In genomic region chr18:8895341-8895740, GRCh38 we compare ENCODE assay signal across 35 cellular contexts.
"Had no signal": no experiment of that assay in that cellular context is flagged by ENCODE, and none has a peak within 500 bp of the region (broad histone marks: within the 10 kb centered on the region; RNA-seq: fewer than 3 reads in every experiment).

No MANE protein-coding gene starts in this region.

- H3K36me3 Mint-ChIP-seq: activated CD8-positive, alpha-beta memory T cell treated with anti-CD3 and anti-CD28 coated beads, Interleukin-2, amount 10 ng/mL, durations not matched to agents 7 days and 5 days; activated naive CD4-positive, alpha-beta T cell treated with anti-CD3 and anti-CD28 coated beads, Interleukin-2, amount 50 U/mL, for 24 hours; activated naive CD8-positive, alpha-beta T cell treated with anti-CD3 and anti-CD28 coated beads for 36 hours; brain had no signal

- H3K9me3 Mint-ChIP-seq: activated B cell treated with CpG ODN at 0.5 μM for 24 hours; activated naive CD4-positive, alpha-beta T cell treated with anti-CD3 and anti-CD28 coated beads for 36 hours; activated naive CD4-positive, alpha-beta T cell treated with anti-CD3 and anti-CD28 coated beads, Interleukin-2, amount 50 U/mL, for 24 hours; activated T-helper 1 cell treated with anti-CD3 and anti-CD28 coated beads, Interleukin-12 subunit alpha, Interleukin-12 subunit beta, Interleukin-2, Interleukin-4 antibody, amounts not matched to agents 30 ng/mL and 10 ng/mL and 1 ng/mL, durations not matched to agents 14 hours and 24 hours and 36 hours; activated T-helper 2 cell treated with anti-CD3 and anti-CD28 coated beads, Interferon-gamma antibody, Interleukin-2, Interleukin-4, amounts not matched to agents 10 μg/mL and 5 μg/mL and 100 μg/mL, durations not matched to agents 14 hours and 24 hours and 36 hours; T-helper 2 cell treated with Interferon-gamma antibody and Interleukin-4, amounts not matched to agents 5 μg/mL and 100 μg/mL, for 36 hours had no signal

- DNase-seq: activated B cell treated with CpG ODN at 0.5 μM for 24 hours; activated CD4-positive, alpha-beta T cell treated with anti-CD3 and anti-CD28 coated beads for 48 hours; activated CD4-positive, alpha-beta T cell treated with anti-CD3 and anti-CD28 coated beads, Interleukin-2, amount 50 U/mL, for 1 hour; activated CD4-positive, alpha-beta T cell treated with anti-CD3 and anti-CD28 coated beads, Interleukin-2, amount 50 U/mL, for 48 hours; activated CD8-positive, alpha-beta memory T cell treated with anti-CD3 and anti-CD28 coated beads, Interleukin-2, amount 10 ng/mL, durations not matched to agents 7 days and 5 days; activated CD8-positive, alpha-beta memory T cell treated with anti-CD3 and anti-CD28 coated beads, Interleukin-2, amount 50 U/mL, for 4 hours; activated CD8-positive, alpha-beta T cell treated with anti-CD3 and anti-CD28 coated beads, Interleukin-2, amount 10 ng/mL, durations not matched to agents 7 days and 5 days; activated effector memory CD4-positive, alpha-beta T cell treated with anti-CD3 and anti-CD28 coated beads, Interleukin-2, amount 50 U/mL, for 16 hours; activated naive CD4-positive, alpha-beta T cell treated with anti-CD3 and anti-CD28 coated beads for 36 hours; activated naive CD8-positive, alpha-beta T cell treated with anti-CD3 and anti-CD28 coated beads for 36 hours; activated naive CD8-positive, alpha-beta T cell treated with anti-CD3 and anti-CD28 coated beads, Interleukin-2, amount 50 U/mL, for 24 hours; activated T-cell treated with anti-CD3 and anti-CD28 coated beads, Interleukin-2, amount 50 U/mL, for 1 hour; activated T-cell treated with anti-CD3 and anti-CD28 coated beads, Interleukin-2, amount 50 U/mL, for 48 hours; adrenal gland; amygdala; central memory CD4-positive, alpha-beta T cell; cerebellar nuclear complex; colonic mucosa; effector CD8-positive, alpha-beta T cell; esophagus squamous epithelium; T-helper 1 cell; T-helper 17 cell; T1000; WERI-Rb-1 had no signal

- H3K4me3 ChIP-seq: adrenal gland, ascending aorta, breast epithelium, cardiac muscle cell, colonic mucosa, esophagus squamous epithelium, gastroesophageal sphincter had no signal

- H3K27ac ChIP-seq: adrenal gland, ascending aorta, breast epithelium, cardiac muscle cell, colonic mucosa, epithelial cell of prostate, esophagus squamous epithelium, gastroesophageal sphincter, WERI-Rb-1 had no signal

- H3K27ac Mint-ChIP-seq: activated B cell treated with CpG ODN at 0.5 μM for 24 hours; activated CD8-positive, alpha-beta memory T cell treated with anti-CD3 and anti-CD28 coated beads, Interleukin-2, amount 10 ng/mL, durations not matched to agents 7 days and 5 days; activated CD8-positive, alpha-beta T cell treated with anti-CD3 and anti-CD28 coated beads, Interleukin-2, amount 10 ng/mL, durations not matched to agents 7 days and 5 days; activated naive CD4-positive, alpha-beta T cell treated with anti-CD3 and anti-CD28 coated beads for 36 hours; activated naive CD4-positive, alpha-beta T cell treated with anti-CD3 and anti-CD28 coated beads, Interleukin-2, amount 50 U/mL, for 24 hours; activated naive CD8-positive, alpha-beta T cell treated with anti-CD3 and anti-CD28 coated beads for 36 hours; activated naive CD8-positive, alpha-beta T cell treated with anti-CD3 and anti-CD28 coated beads, Interleukin-2, amount 50 U/mL, for 24 hours; activated T-helper 1 cell treated with anti-CD3 and anti-CD28 coated beads, Interleukin-12 subunit alpha, Interleukin-12 subunit beta, Interleukin-2, Interleukin-4 antibody, amounts not matched to agents 30 ng/mL and 10 ng/mL and 1 ng/mL, durations not matched to agents 14 hours and 24 hours and 36 hours; activated T-helper 2 cell treated with anti-CD3 and anti-CD28 coated beads, Interferon-gamma antibody, Interleukin-2, Interleukin-4, amounts not matched to agents 10 μg/mL and 5 μg/mL and 100 μg/mL, durations not matched to agents 14 hours and 24 hours and 36 hours; brain; T-helper 17 cell; T-helper 2 cell treated with Interferon-gamma antibody and Interleukin-4, amounts not matched to agents 5 μg/mL and 100 μg/mL, for 36 hours had no signal

- H3K36me3 ChIP-seq: adrenal gland, ascending aorta, breast epithelium, cardiac muscle cell, colonic mucosa, esophagus squamous epithelium, gastroesophageal sphincter, WERI-Rb-1 had no signal

- H3K4me1 ChIP-seq: adrenal gland, ascending aorta, breast epithelium, colonic mucosa, esophagus squamous epithelium, gastroesophageal sphincter had no signal

- H3K9me3 ChIP-seq: adrenal gland, ascending aorta, colonic mucosa, esophagus squamous epithelium, gastroesophageal sphincter had no signal

- H3K27me3 ChIP-seq: adrenal gland, ascending aorta, breast epithelium, cardiac muscle cell, colonic mucosa, gastroesophageal sphincter had no signal

- H3K4me1 Mint-ChIP-seq: activated CD8-positive, alpha-beta memory T cell treated with anti-CD3 and anti-CD28 coated beads, Interleukin-2, amount 10 ng/mL, durations not matched to agents 7 days and 5 days; activated naive CD4-positive, alpha-beta T cell treated with anti-CD3 and anti-CD28 coated beads, Interleukin-2, amount 50 U/mL, for 24 hours; activated naive CD8-positive, alpha-beta T cell treated with anti-CD3 and anti-CD28 coated beads for 36 hours; activated naive CD8-positive, alpha-beta T cell treated with anti-CD3 and anti-CD28 coated beads, Interleukin-2, amount 50 U/mL, for 24 hours; T-helper 17 cell had no signal

- H3K4me3 Mint-ChIP-seq: activated B cell treated with CpG ODN at 0.5 μM for 24 hours; activated CD8-positive, alpha-beta memory T cell treated with anti-CD3 and anti-CD28 coated beads, Interleukin-2, amount 10 ng/mL, durations not matched to agents 7 days and 5 days; activated CD8-positive, alpha-beta T cell treated with anti-CD3 and anti-CD28 coated beads, Interleukin-2, amount 10 ng/mL, durations not matched to agents 7 days and 5 days; activated naive CD4-positive, alpha-beta T cell treated with anti-CD3 and anti-CD28 coated beads for 36 hours; activated naive CD4-positive, alpha-beta T cell treated with anti-CD3 and anti-CD28 coated beads, Interleukin-2, amount 50 U/mL, for 24 hours; activated naive CD8-positive, alpha-beta T cell treated with anti-CD3 and anti-CD28 coated beads for 36 hours; activated naive CD8-positive, alpha-beta T cell treated with anti-CD3 and anti-CD28 coated beads, Interleukin-2, amount 50 U/mL, for 24 hours; activated T-helper 1 cell treated with anti-CD3 and anti-CD28 coated beads, Interleukin-12 subunit alpha, Interleukin-12 subunit beta, Interleukin-2, Interleukin-4 antibody, amounts not matched to agents 30 ng/mL and 10 ng/mL and 1 ng/mL, durations not matched to agents 14 hours and 24 hours and 36 hours; brain; T-helper 17 cell; T-helper 2 cell treated with Interferon-gamma antibody and Interleukin-4, amounts not matched to agents 5 μg/mL and 100 μg/mL, for 36 hours had no signal

- ATAC-seq: activated CD4-positive, CD25-positive, alpha-beta regulatory T cell treated with anti-CD3 and anti-CD28 coated beads, Interleukin-2, amount 50 U/mL, for 24 hours; activated CD8-positive, alpha-beta memory T cell treated with anti-CD3 and anti-CD28 coated beads, Interleukin-2, amount 10 ng/mL, durations not matched to agents 7 days and 5 days; activated CD8-positive, alpha-beta T cell treated with anti-CD3 and anti-CD28 coated beads, Interleukin-2, amount 10 ng/mL, durations not matched to agents 7 days and 5 days; activated naive CD8-positive, alpha-beta T cell treated with anti-CD3 and anti-CD28 coated beads, Interleukin-2, amount 50 U/mL, for 24 hours; gastroesophageal sphincter; T-helper 17 cell had no signal
